10 cellular contexts compared by ENCODE assay signal in the genomic region with DNA sequence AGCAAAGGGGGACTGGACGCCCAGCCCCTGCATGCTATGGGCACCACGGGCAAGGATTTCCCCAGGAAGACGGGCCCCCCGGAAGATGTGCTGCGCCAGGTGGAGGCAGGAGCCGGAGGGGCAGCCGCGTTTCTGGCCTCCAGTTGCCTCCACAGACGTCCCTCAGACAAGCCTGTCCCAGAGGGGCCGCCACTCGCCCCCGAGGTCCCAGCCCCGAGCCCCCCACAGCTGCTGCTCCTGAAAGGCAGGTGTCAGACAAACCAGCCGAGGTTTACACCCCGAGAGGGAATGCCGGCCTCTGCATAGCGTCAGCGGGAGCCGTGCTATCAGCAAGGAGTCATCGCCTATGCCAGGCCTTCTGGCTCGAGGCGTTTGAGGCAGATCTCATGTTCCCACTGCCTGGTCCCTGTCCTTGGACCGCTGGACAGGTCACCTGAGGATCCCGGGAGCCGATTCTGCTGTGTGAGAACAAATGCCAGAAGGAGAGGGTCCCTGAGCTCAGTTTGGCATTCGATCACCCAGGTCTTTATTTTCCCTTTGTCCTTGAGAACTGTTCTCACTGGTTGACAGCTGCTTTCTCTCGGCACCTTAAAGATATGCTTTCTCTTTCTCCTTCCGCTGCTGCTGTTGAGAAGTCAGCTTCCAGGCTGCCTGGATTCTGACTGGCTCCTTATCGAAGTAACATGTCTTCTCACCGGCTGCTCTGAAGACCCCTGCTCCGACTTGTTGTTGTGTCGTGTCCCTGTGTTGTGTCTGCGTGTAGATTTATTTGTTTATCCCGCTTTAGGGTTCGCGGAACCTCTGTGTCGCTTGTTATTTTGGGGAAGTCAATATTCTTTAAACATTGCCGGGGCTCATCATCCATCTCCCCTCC. TPM values are rescaled to one million over a fixed set of nuclear protein-coding genes. Genes with fewer than 3 reads are reported as not detected.
A peak's percentile ranks its signal among the peaks of the same experiment; 100 is the strongest.
DNase-seq lines count a peak whose midpoint lies in the region; ATAC-seq and FAIRE-seq lines count a peak whose summit lies in the region.
"Had no signal": no experiment of that assay in that cellular context is flagged by ENCODE, and none has a peak within 500 bp of the region (broad histone marks: within the 10 kb centered on the region; RNA-seq: fewer than 3 reads in every experiment).

No MANE protein-coding gene starts in this region.

- no peaks in the 10 kb centered on the region for H3K36me3 ChIP-seq in H7 (replicated peaks; ENCODE audit: control insufficient read depth, insufficient read depth, low read length)
- no peaks in the 10 kb centered on the region for H3K36me3 ChIP-seq in small intestine (ENCODE audit: control insufficient read depth in 2 of 2, insufficient read depth in 2 of 2, low read length in 2 of 2)

- H3K9me3 ChIP-seq in right cardiac atrium (ENCODE audit: control insufficient read depth, low read length) (no peaks in the 10 kb centered on the region), small intestine (ENCODE audit: control insufficient read depth, low read depth) (no peaks in the 10 kb centered on the region)

- CTCF ChIA-PET in activated CD4-positive, alpha-beta memory T cell treated with anti-CD3 and anti-CD28 coated beads for 36 hours (lab: Charles Lee) = interaction anchor here (1.1 to 1.5 kb wide), 2 partner anchors 12 to 76 kb away, joined by 5 read pairs; no protein-coding TSS in a partner anchor

- POLR2A ChIA-PET in activated CD4-positive, alpha-beta memory T cell treated with anti-CD3 and anti-CD28 coated beads for 36 hours (lab: Charles Lee) = no interaction called here

- H3K9me3 Mint-ChIP-seq in activated CD4-positive, alpha-beta memory T cell treated with anti-CD3 and anti-CD28 coated beads for 36 hours = no peaks in the 10 kb centered on the region
- H3K9me3 Mint-ChIP-seq in activated T-helper 1 cell treated with anti-CD3 and anti-CD28 coated beads, Interleukin-12 subunit alpha, Interleukin-12 subunit beta, Interleukin-2, Interleukin-4 antibody, amounts not matched to agents 30 ng/mL and 10 ng/mL and 1 ng/mL, durations not matched to agents 14 hours and 24 hours and 36 hours = no peaks in the 10 kb centered on the region

- WGBS in right cardiac atrium = 43% methylated on average over 38 of the region's 38 CpGs
- WGBS in small intestine, 3 donors = 44 to 55% (median 47%) methylated on average over 38 of the region's 38 CpGs

- H3K27me3 Mint-ChIP-seq in activated CD4-positive, alpha-beta memory T cell treated with anti-CD3 and anti-CD28 coated beads for 36 hours = peaks cover 11% of the 10 kb centered on the region
- peaks cover 2% of the 10 kb centered on the region for H3K27me3 Mint-ChIP-seq in activated T-helper 1 cell treated with anti-CD3 and anti-CD28 coated beads, Interleukin-12 subunit alpha, Interleukin-12 subunit beta, Interleukin-2, Interleukin-4 antibody, amounts not matched to agents 30 ng/mL and 10 ng/mL and 1 ng/mL, durations not matched to agents 14 hours and 24 hours and 36 hours (ENCODE audit: insufficient read depth)

- H3K4me1 ChIP-seq in right cardiac atrium (ENCODE audit: control insufficient read depth, insufficient read depth, low read length) = no peaks in the 10 kb centered on the region
- no peaks in the 10 kb centered on the region for H3K4me1 ChIP-seq in small intestine (ENCODE audit: control insufficient read depth in 2 of 2, insufficient read depth in 1 of 2, low read depth in 1 of 2, low read length in 1 of 2)

- H3K4me1 Mint-ChIP-seq in activated CD4-positive, alpha-beta memory T cell treated with anti-CD3 and anti-CD28 coated beads for 36 hours (ENCODE audit: low read depth) = no peaks in the 10 kb centered on the region
- no peaks in the 10 kb centered on the region for H3K4me1 Mint-ChIP-seq in activated T-helper 1 cell treated with anti-CD3 and anti-CD28 coated beads, Interleukin-12 subunit alpha, Interleukin-12 subunit beta, Interleukin-2, Interleukin-4 antibody, amounts not matched to agents 30 ng/mL and 10 ng/mL and 1 ng/mL, durations not matched to agents 14 hours and 24 hours and 36 hours (ENCODE audit: low read depth)

- H3K27me3 ChIP-seq in H7 (ENCODE audit: control insufficient read depth, insufficient read depth, low read length) = no peaks in the 10 kb centered on the region
- H3K27me3 ChIP-seq in right cardiac atrium (ENCODE audit: control insufficient read depth, insufficient read depth) = no peaks in the 10 kb centered on the region
- no peaks in the 10 kb centered on the region for H3K27me3 ChIP-seq in small intestine (ENCODE audit: control insufficient read depth in 2 of 2, insufficient read depth in 2 of 2, low read length in 2 of 2)

- H3K4me3 ChIP-seq in H7 (ENCODE audit: insufficient read depth, low read depth, low read length) (no peak overlapping the region), right cardiac atrium (ENCODE audit: low read length) (no peak overlapping the region), small intestine (ENCODE audit: low read depth in 1 of 2, low read length in 2 of 2) (no peak overlapping the region)

- intact Hi-C loops in activated CD4-positive, alpha-beta memory T cell treated with anti-CD3 and anti-CD28 coated beads for 36 hours (cut with micrococcal nuclease) = no loop called here
- intact Hi-C loops in right cardiac atrium (cut with DNase I) = no loop called here
- intact Hi-C loops in activated T-helper 1 cell treated with anti-CD3 and anti-CD28 coated beads, Interleukin-12 subunit alpha, Interleukin-12 subunit beta, Interleukin-2, Interleukin-4 antibody, amounts not matched to agents 30 ng/mL and 10 ng/mL and 1 ng/mL, durations not matched to agents 14 hours and 24 hours and 36 hours (cut with micrococcal nuclease) = no loop called here

- H3K4me3 Mint-ChIP-seq in activated CD4-positive, alpha-beta memory T cell treated with anti-CD3 and anti-CD28 coated beads for 36 hours = no peak overlapping the region
- H3K4me3 Mint-ChIP-seq in activated T-helper 1 cell treated with anti-CD3 and anti-CD28 coated beads, Interleukin-12 subunit alpha, Interleukin-12 subunit beta, Interleukin-2, Interleukin-4 antibody, amounts not matched to agents 30 ng/mL and 10 ng/mL and 1 ng/mL, durations not matched to agents 14 hours and 24 hours and 36 hours = no peak overlapping the region

- peak; percentile 55 for ATAC-seq in right cardiac atrium

- no peak overlapping the region for H3K27ac ChIP-seq in right cardiac atrium (ENCODE audit: low read length)
- peak overlapping the region in 1 of 2 donors; percentile 61 for H3K27ac ChIP-seq in small intestine (ENCODE audit: low read depth in 1 of 2, low read length in 1 of 2)

- in situ Hi-C loops in G401 (cut with HindIII; ENCODE audit: low sequenced_read_pairs) = no loop called here

- H3K27ac Mint-ChIP-seq in activated CD4-positive, alpha-beta memory T cell treated with anti-CD3 and anti-CD28 coated beads for 36 hours = no peak overlapping the region
- no peak overlapping the region for H3K27ac Mint-ChIP-seq in activated T-helper 1 cell treated with anti-CD3 and anti-CD28 coated beads, Interleukin-12 subunit alpha, Interleukin-12 subunit beta, Interleukin-2, Interleukin-4 antibody, amounts not matched to agents 30 ng/mL and 10 ng/mL and 1 ng/mL, durations not matched to agents 14 hours and 24 hours and 36 hours

- DNase-seq in H7 (peak; percentile 67), right cardiac atrium (peak; percentile 50 to 72 (median 65)), small intestine (peak; percentile 47), G401 (ENCODE audit: low spot score) (no peak), NCI-H1930 (lab: John Stamatoyannopoulos, UW) (no peak)
- peak; percentile 4 for DNase-seq in activated CD4-positive, alpha-beta memory T cell treated with anti-CD3 and anti-CD28 coated beads for 36 hours
- no peak for DNase-seq in activated T-helper 1 cell treated with anti-CD3 and anti-CD28 coated beads, Interleukin-12 subunit alpha, Interleukin-12 subunit beta, Interleukin-2, Interleukin-4 antibody, amounts not matched to agents 30 ng/mL and 10 ng/mL and 1 ng/mL, durations not matched to agents 14 hours and 24 hours and 36 hours (ENCODE audit: low spot score)
- no peak for DNase-seq in stimulated activated naive CD4-positive, alpha-beta T cell (lab: John Stamatoyannopoulos, UW)

- no peaks in the 10 kb centered on the region for H3K36me3 Mint-ChIP-seq in activated CD4-positive, alpha-beta memory T cell treated with anti-CD3 and anti-CD28 coated beads for 36 hours
- H3K36me3 Mint-ChIP-seq in activated T-helper 1 cell treated with anti-CD3 and anti-CD28 coated beads, Interleukin-12 subunit alpha, Interleukin-12 subunit beta, Interleukin-2, Interleukin-4 antibody, amounts not matched to agents 30 ng/mL and 10 ng/mL and 1 ng/mL, durations not matched to agents 14 hours and 24 hours and 36 hours (ENCODE audit: low read depth) = no peaks in the 10 kb centered on the region

- no peak for FAIRE-seq in small intestine (lab: Jason Lieb, UNC)
- FAIRE-seq: endometrium had no signal

RNA-seq across cellular contexts. Expression of a gene that starts 20.6 kb away (rescaled TPM):
- 0.38 TPM in 1 of 2 replicates, not detected in the other for total RNA-seq in H7 (2014; rRNA removed; shearing (Covaris generic))
- total RNA-seq in activated CD4-positive, alpha-beta memory T cell treated with anti-CD3 and anti-CD28 coated beads for 36 hours = not detected
- under 1 TPM in 1 of 4 donors, not detected in 3; 0.03 TPM for total RNA-seq in right cardiac atrium
- polyA plus RNA-seq in right cardiac atrium (not detected), small intestine (under 1 TPM in 1 of 3 donors, not detected in 2; 0.13 TPM)
- not detected in 2 replicates for total RNA-seq in activated T-helper 1 cell treated with anti-CD3 and anti-CD28 coated beads, Interleukin-12 subunit alpha, Interleukin-12 subunit beta, Interleukin-2, Interleukin-4 antibody, amounts not matched to agents 30 ng/mL and 10 ng/mL and 1 ng/mL, durations not matched to agents 14 hours and 24 hours and 36 hours
- total RNA-seq in G401 (2014; rRNA removed; shearing (Covaris generic)) = not detected in 2 replicates
- total RNA-seq: lung microvascular endothelial cell had no signal

RNA-seq across cellular contexts. Expression of a gene that starts 30.8 kb away (rescaled TPM):
- not detected in 2 replicates for total RNA-seq in H7 (2014; rRNA removed; shearing (Covaris generic))
- not detected for total RNA-seq in activated CD4-positive, alpha-beta memory T cell treated with anti-CD3 and anti-CD28 coated beads for 36 hours
- not detected for total RNA-seq in right cardiac atrium
- polyA plus RNA-seq in right cardiac atrium (not detected), small intestine (10 to 100 TPM in 1 of 3 donors, 1 to 10 TPM in 2; 3.8 to 29.3 (median 4.0) TPM)
- total RNA-seq in activated T-helper 1 cell treated with anti-CD3 and anti-CD28 coated beads, Interleukin-12 subunit alpha, Interleukin-12 subunit beta, Interleukin-2, Interleukin-4 antibody, amounts not matched to agents 30 ng/mL and 10 ng/mL and 1 ng/mL, durations not matched to agents 14 hours and 24 hours and 36 hours = not detected in 2 replicates
- total RNA-seq in G401 (2014; rRNA removed; shearing (Covaris generic)) = not detected in 2 replicates
- total RNA-seq: lung microvascular endothelial cell had no signal

RNA-seq across cellular contexts. Expression of a gene that starts 58.1 kb away (rescaled TPM):
- total RNA-seq in H7 (2014; rRNA removed; shearing (Covaris generic)) = not detected in 2 replicates
- total RNA-seq in activated CD4-positive, alpha-beta memory T cell treated with anti-CD3 and anti-CD28 coated beads for 36 hours = not detected
- total RNA-seq in right cardiac atrium = not detected
- polyA plus RNA-seq in right cardiac atrium = 0.14 TPM
- 1 to 10 TPM in 1 of 3 donors, under 1 TPM in 2; 0.27 to 1.8 (median 0.84) TPM for polyA plus RNA-seq in small intestine
- total RNA-seq in activated T-helper 1 cell treated with anti-CD3 and anti-CD28 coated beads, Interleukin-12 subunit alpha, Interleukin-12 subunit beta, Interleukin-2, Interleukin-4 antibody, amounts not matched to agents 30 ng/mL and 10 ng/mL and 1 ng/mL, durations not matched to agents 14 hours and 24 hours and 36 hours = not detected in 2 replicates
- total RNA-seq in G401 (2014; rRNA removed; shearing (Covaris generic)) = not detected in 2 replicates
- total RNA-seq: lung microvascular endothelial cell had no signal

Comparison
In these comparisons a context has a peak if more than half of its experiments do, and no peak if none do; other contexts are left out.
1. DNase-seq: peak in H7 (single experiment), activated CD4-positive, alpha-beta memory T cell treated with anti-CD3 and anti-CD28 coated beads for 36 hours (single experiment), right cardiac atrium (3 of 3) and small intestine (single experiment); none in activated T-helper 1 cell treated with anti-CD3 and anti-CD28 coated beads, Interleukin-12 subunit alpha, Interleukin-12 subunit beta, Interleukin-2, Interleukin-4 antibody, amounts not matched to agents 30 ng/mL and 10 ng/mL and 1 ng/mL, durations not matched to agents 14 hours and 24 hours and 36 hours (single experiment), stimulated activated naive CD4-positive, alpha-beta T cell (0 of 6), G401 (single experiment) and NCI-H1930 (0 of 2).